8 cellular contexts compared by ENCODE assay signal in the genomic region with DNA sequence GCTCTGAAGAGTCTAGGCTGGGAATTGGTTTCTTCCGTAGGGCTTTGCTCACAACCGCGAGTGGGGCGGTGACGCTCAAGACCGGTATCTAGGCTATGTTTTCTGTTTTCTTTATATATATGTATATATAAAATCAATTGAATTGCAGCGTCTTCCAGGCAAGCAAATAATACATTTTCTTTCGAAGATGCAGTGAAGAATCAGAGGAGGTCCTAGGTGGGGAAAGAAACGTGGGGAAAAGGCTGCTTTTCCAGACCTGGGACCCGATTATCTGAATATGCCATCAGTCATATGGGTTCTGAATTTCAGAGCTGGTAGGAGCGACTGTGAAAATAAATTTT. TPM values are rescaled to one million over a fixed set of nuclear protein-coding genes. Genes with fewer than 3 reads are reported as not detected.
DNase-seq lines count a peak whose midpoint lies in the region; ATAC-seq, FAIRE-seq and TF ChIP-seq lines count a peak whose summit lies in the region.

No MANE protein-coding gene starts in this region.

- TF ChIP-seq CTCF in right atrium auricular region (IDR thresholded peaks at IDR 0.05) (no peak), cardiac fibroblast (IDR thresholded peaks at IDR 0.05; ENCODE audit: low read depth, low read length) (no peak), mesothelial cell of epicardium (IDR thresholded peaks at IDR 0.05; ENCODE audit: unreplicated experiment) (no peak), uterus (IDR thresholded peaks at IDR 0.05) (no peak)

- intact Hi-C loops in left cardiac atrium (cut with DNase I) (no loop called here), uterus (cut with DNase I; ENCODE audit: low total_unique reads) (no loop called here)

- H3K4me3 ChIP-seq in right atrium auricular region (peak overlapping the region; percentile 50 to 62), cardiac fibroblast (replicated peaks in 1 of 2; ENCODE audit: low read depth in 2 of 2, low read length in 2 of 2) (peak overlapping the region; percentile 72), uterus (peak overlapping the region; percentile 18 to 48)

- no peak for TF ChIP-seq POLR2A in uterus (IDR thresholded peaks at IDR 0.05)

- H3K27ac Mint-ChIP-seq in mesothelial cell of epicardium = no peak overlapping the region

- H3K27ac ChIP-seq in right atrium auricular region (peak overlapping the region in 1 of 2 donors; percentile 53), uterus (no peak overlapping the region)

- H3K9me3 Mint-ChIP-seq in mesothelial cell of epicardium = no peaks in the 10 kb centered on the region

- H3K36me3 Mint-ChIP-seq in mesothelial cell of epicardium = no peaks in the 10 kb centered on the region

- no peaks in the 10 kb centered on the region for H3K36me3 ChIP-seq in right atrium auricular region
- H3K36me3 ChIP-seq in uterus = no peaks in the 10 kb centered on the region

- H3K4me3 Mint-ChIP-seq in mesothelial cell of epicardium = peak overlapping the region; percentile 67

- no peak for FAIRE-seq in RCC 7860 (lab: Jason Lieb, UNC)

- no peaks in the 10 kb centered on the region for H3K9me3 ChIP-seq in right atrium auricular region
- H3K9me3 ChIP-seq in uterus = no peaks in the 10 kb centered on the region

- H3K4me1 ChIP-seq in right atrium auricular region (peaks cover 0 to 17% of the 10 kb centered on the region in 2 donors), uterus (no peaks in the 10 kb centered on the region)

- no peaks in the 10 kb centered on the region for H3K27me3 ChIP-seq in right atrium auricular region
- peaks cover 0 to 12% of the 10 kb centered on the region in 2 donors for H3K27me3 ChIP-seq in uterus

- no peak for ATAC-seq in left cardiac atrium

- H3K27me3 Mint-ChIP-seq in mesothelial cell of epicardium (ENCODE audit: low read depth) = peaks cover 75% of the 10 kb centered on the region

- no peak for DNase-seq in right atrium auricular region (ENCODE audit: low spot score)
- DNase-seq in left cardiac atrium = no peak
- DNase-seq in cardiac fibroblast (ENCODE audit: low read depth in 2 of 2) = no peak
- DNase-seq in mesothelial cell of epicardium (ENCODE audit: low spot score in 2 of 2, unreplicated experiment in 2 of 2) = no peak
- DNase-seq in uterus = no peak
- no peak for DNase-seq in SW 1271 (lab: John Stamatoyannopoulos, UW)
- DNase-seq in RCC 7860 (ENCODE audit: low spot score) = no peak
- no peak for DNase-seq in globus pallidus (ENCODE audit: low spot score)

- peaks cover 19% of the 10 kb centered on the region for H3K4me1 Mint-ChIP-seq in mesothelial cell of epicardium

RNA-seq across cellular contexts. Expression of a gene that starts 0.7 kb away (rescaled TPM):
- 1 to 10 TPM in 1 of 2 donors, under 1 TPM in 1; 0.51 to 1.1 TPM for total RNA-seq in right atrium auricular region
- 1 to 10 TPM; 1.8 to 6.4 TPM for total RNA-seq in left cardiac atrium
- total RNA-seq in mesothelial cell of epicardium = 1.5 to 2.5 TPM (median 1.7 TPM) in 3 replicates
- total RNA-seq in uterus = 10 to 100 TPM in 1 of 4 donors, 1 to 10 TPM in 3; 1.5 to 14.2 (median 4.6) TPM
